ENCODE assay signal across 10 cellular contexts in the genomic region with DNA sequence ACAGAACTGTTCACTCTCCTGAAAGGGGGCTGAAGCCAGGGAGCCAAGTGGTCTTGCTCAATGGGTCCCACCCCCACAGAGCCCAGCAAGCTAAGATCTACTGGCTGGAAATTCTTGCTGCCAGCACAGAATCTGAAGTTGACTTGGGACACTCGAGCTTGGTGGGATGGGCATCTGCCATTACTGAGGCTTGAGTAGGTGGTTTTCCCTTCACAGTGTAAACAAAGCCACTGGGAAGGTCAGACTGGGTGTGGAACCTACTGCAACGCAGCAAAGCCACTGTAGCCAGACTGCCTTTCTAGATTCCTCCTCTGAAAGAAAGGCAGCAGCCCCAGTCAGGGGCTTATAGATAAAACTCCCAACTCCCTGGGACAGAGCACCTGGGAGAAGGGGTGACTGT. TPM values are rescaled to one million over a fixed set of nuclear protein-coding genes. Genes with fewer than 3 reads are reported as not detected.
DNase-seq lines count a peak whose midpoint lies in the region; ATAC-seq and TF ChIP-seq lines count a peak whose summit lies in the region.
"Not testable (repeated sequence)": the region's sequence is repeated elsewhere in the genome, so short reads cannot be mapped to it uniquely, and the experiment has no call there.
"Had no signal": no experiment of that assay in that cellular context is flagged by ENCODE, and none has a peak within 500 bp of the region (broad histone marks: within the 10 kb centered on the region; RNA-seq: fewer than 3 reads in every experiment).

No MANE protein-coding gene starts in this region.

- not testable (repeated sequence) for H3K36me3 ChIP-seq in left lung, upper lobe of right lung

- ATAC-seq in left lung (peak; percentile 96), upper lobe of right lung (peak; percentile 73)

- H3K27me3 ChIP-seq in left lung, upper lobe of right lung: not testable (repeated sequence)

- not testable (repeated sequence) for H3K27ac ChIP-seq in left lung, upper lobe of right lung

- peak in 1 of 2 donors; percentile 43 for DNase-seq in left lung
- DNase-seq in upper lobe of right lung, result not testable (repeated sequence)

- H3K4me3 ChIP-seq in left lung, upper lobe of right lung: not testable (repeated sequence)

- TF ChIP-seq CTCF in left lung (IDR thresholded peaks at IDR 0.05); upper lobe of right lung (IDR thresholded peaks at IDR 0.05): not testable (repeated sequence)

- H3K9me3 ChIP-seq in left lung, result peaks cover 0 to 18% of the 10 kb centered on the region in 2 donors
- not testable (repeated sequence) for H3K9me3 ChIP-seq in upper lobe of right lung

- H3K4me1 ChIP-seq in left lung, upper lobe of right lung: not testable (repeated sequence)

- intact Hi-C loops in left lung (cut with DNase I); upper lobe of right lung (cut with DNase I): not testable (repeated sequence)

RNA-seq across cellular contexts. Expression of gene STMND1, which starts 28.3 kb away (rescaled TPM):
- total RNA-seq in left lung (1 to 10 TPM in 1 of 2 donors, not detected in 1; 2.5 TPM), upper lobe of right lung (not detected)
- total RNA-seq: A172; A673; B cell; Caco-2; CD4-positive, alpha-beta memory T cell; CD4-positive, alpha-beta T cell; CD4-positive, CD25-positive, alpha-beta regulatory T cell; CD8-positive, alpha-beta T cell had no signal
